In the genomic region with DNA sequence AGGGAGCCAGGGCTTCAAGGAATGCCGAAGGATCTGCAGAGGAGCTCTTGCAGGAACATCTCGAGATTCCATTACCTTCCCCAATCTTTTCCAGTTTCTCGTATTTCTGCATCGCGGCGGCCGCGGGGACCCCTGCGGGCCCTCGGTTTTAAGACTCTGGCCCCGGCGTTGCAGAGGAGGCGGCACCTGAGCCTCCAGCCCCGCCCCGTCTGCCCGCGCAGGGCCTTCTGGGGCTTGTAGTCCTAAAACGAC, we compare ENCODE assay signal across 8 cellular contexts. TPM values are rescaled to one million over a fixed set of nuclear protein-coding genes. Genes with fewer than 3 reads are reported as not detected.
DNase-seq lines count a peak whose midpoint lies in the region; ATAC-seq, FAIRE-seq and TF ChIP-seq lines count a peak whose summit lies in the region.

CDK5 (minus strand) TSS at position 161 of the 252 bp plus-strand sequence; CDS start at position 112, 49 bp downstream.

- H3K4me3 ChIP-seq in cardiac fibroblast (replicated peaks in 1 of 2; ENCODE audit: low read depth in 2 of 2, low read length in 2 of 2) (peak within 1 kb of the TSS; percentile 69 to 73), aorta (ENCODE audit: low read length in 2 of 2) (peak within 1 kb of the TSS; percentile 54 to 75)

- H3K4me3 Mint-ChIP-seq in stimulated activated naive CD8-positive, alpha-beta T cell treated with anti-CD3 and anti-CD28 coated beads, Interleukin-15, Interleukin-2, amounts not matched to agents 100 ng/mL and 50 ng/mL, for 24 hours = peak within 1 kb of the TSS; percentile 93
- H3K4me3 Mint-ChIP-seq in mesothelial cell of epicardium = peak within 1 kb of the TSS; percentile 79

- no peaks in the 10 kb centered on the region for H3K27me3 ChIP-seq in aorta (ENCODE audit: control insufficient read depth in 1 of 2, insufficient read depth in 2 of 2, low read length in 1 of 2)

- no peaks in the 10 kb centered on the region for H3K36me3 ChIP-seq in aorta (ENCODE audit: control insufficient read depth in 1 of 2, insufficient read depth in 2 of 2, low read length in 1 of 2)

- no peaks in the 10 kb centered on the region for H3K9me3 Mint-ChIP-seq in stimulated activated naive CD8-positive, alpha-beta T cell treated with anti-CD3 and anti-CD28 coated beads, Interleukin-15, Interleukin-2, amounts not matched to agents 100 ng/mL and 50 ng/mL, for 24 hours
- no peaks in the 10 kb centered on the region for H3K9me3 Mint-ChIP-seq in mesothelial cell of epicardium

- DNase-seq in stimulated activated naive CD8-positive, alpha-beta T cell treated with anti-CD3 and anti-CD28 coated beads, Interleukin-15, Interleukin-2, amounts not matched to agents 100 U/mL and 50 U/mL, for 24 hours = no peak
- DNase-seq in cardiac fibroblast (ENCODE audit: low read depth in 2 of 2) (no peak), mesothelial cell of epicardium (ENCODE audit: low spot score in 2 of 2, unreplicated experiment in 2 of 2) (no peak), aorta (no peak), GM19239 (ENCODE audit: insufficient read length, low spot score) (no peak)

- peaks cover 34% of the 10 kb centered on the region for H3K4me1 Mint-ChIP-seq in stimulated activated naive CD8-positive, alpha-beta T cell treated with anti-CD3 and anti-CD28 coated beads, Interleukin-15, Interleukin-2, amounts not matched to agents 100 ng/mL and 50 ng/mL, for 24 hours (ENCODE audit: low read depth)
- H3K4me1 Mint-ChIP-seq in mesothelial cell of epicardium = peaks cover 48% of the 10 kb centered on the region

- H3K36me3 Mint-ChIP-seq in stimulated activated naive CD8-positive, alpha-beta T cell treated with anti-CD3 and anti-CD28 coated beads, Interleukin-15, Interleukin-2, amounts not matched to agents 100 ng/mL and 50 ng/mL, for 24 hours (ENCODE audit: low read depth) = no peaks in the 10 kb centered on the region
- H3K36me3 Mint-ChIP-seq in mesothelial cell of epicardium = peaks cover 6% of the 10 kb centered on the region

- ATAC-seq in stimulated activated naive CD8-positive, alpha-beta T cell treated with anti-CD3 and anti-CD28 coated beads, Interleukin-15, Interleukin-2, amounts not matched to agents 100 U/mL and 50 U/mL, for 24 hours = no peak
- ATAC-seq in aorta (ENCODE audit: low FRiP score) (no peak), HG02763 (IDR thresholded peaks at IDR 0.05; ENCODE audit: unreplicated experiment) (no peak), HG02571 (IDR thresholded peaks at IDR 0.05; ENCODE audit: unreplicated experiment) (no peak)

- H3K4me1 ChIP-seq in aorta (ENCODE audit: control insufficient read depth in 1 of 2, insufficient read depth in 2 of 2, low read length in 2 of 2) = no peaks in the 10 kb centered on the region

- peak within 1 kb of the TSS; percentile 91 for H3K27ac Mint-ChIP-seq in stimulated activated naive CD8-positive, alpha-beta T cell treated with anti-CD3 and anti-CD28 coated beads, Interleukin-15, Interleukin-2, amounts not matched to agents 100 ng/mL and 50 ng/mL, for 24 hours
- H3K27ac Mint-ChIP-seq in mesothelial cell of epicardium = peak within 1 kb of the TSS; percentile 98

- WGBS in aorta, 2 donors = 0 to 1% methylated on average over 18 of the region's 18 CpGs

- no peaks in the 10 kb centered on the region for H3K9me3 ChIP-seq in aorta (ENCODE audit: control insufficient read depth, low read length)

- H3K27me3 Mint-ChIP-seq in stimulated activated naive CD8-positive, alpha-beta T cell treated with anti-CD3 and anti-CD28 coated beads, Interleukin-15, Interleukin-2, amounts not matched to agents 100 ng/mL and 50 ng/mL, for 24 hours = no peaks in the 10 kb centered on the region
- peaks cover under 1% of the 10 kb centered on the region for H3K27me3 Mint-ChIP-seq in mesothelial cell of epicardium (ENCODE audit: low read depth)

- FAIRE-seq in GM19239 (lab: Jason Lieb, UNC) = no peak

- intact Hi-C loops in aorta (cut with DNase I) = no loop called here

- H3K27ac ChIP-seq in aorta (ENCODE audit: low read depth in 1 of 2, low read length in 2 of 2) = peak within 1 kb of the TSS; percentile 28 to 93

- TF ChIP-seq CTCF in cardiac fibroblast (IDR thresholded peaks at IDR 0.05; ENCODE audit: low read depth, low read length) (no peak), mesothelial cell of epicardium (IDR thresholded peaks at IDR 0.05; ENCODE audit: unreplicated experiment) (no peak)

RNA-seq across cellular contexts. Expression of gene CDK5, which starts in this region (rescaled TPM):
- total RNA-seq in mesothelial cell of epicardium (17.0 to 17.5 TPM (median 17.4 TPM) in 3 replicates), aorta (1 to 10 TPM; 4.1 to 6.6 TPM)
- 1 to 10 TPM; 6.0 to 8.9 TPM for polyA plus RNA-seq in aorta
